In genomic region chr17:82035488-82035887, GRCh38 we compare ENCODE assay signal across 14 cellular contexts. TPM values are rescaled to one million over a fixed set of nuclear protein-coding genes. Genes with fewer than 3 reads are reported as not detected.
DNase-seq lines count a peak whose midpoint lies in the region; ATAC-seq and TF ChIP-seq lines count a peak whose summit lies in the region.
"Had no signal": no experiment of that assay in that cellular context is flagged by ENCODE, and none has a peak within 500 bp of the region (broad histone marks: within the 10 kb centered on the region; RNA-seq: fewer than 3 reads in every experiment).

No MANE protein-coding gene starts in this region.

- H3K9me3 ChIP-seq in BLaER1 (no peaks in the 10 kb centered on the region), Caco-2 (no peaks in the 10 kb centered on the region)
- H3K9me3 ChIP-seq: SK-N-SH had no signal

- H3K36me3 Mint-ChIP-seq in Caco-2 (ENCODE audit: insufficient read depth, unreplicated experiment): peaks cover 25% of the 10 kb centered on the region
- peaks cover 6% of the 10 kb centered on the region for H3K36me3 Mint-ChIP-seq in activated CD8-positive, alpha-beta T cell treated with anti-CD3 and anti-CD28 coated beads for 36 hours (ENCODE audit: low read depth)
- peaks cover 0 to 4% (median 3%) of the 10 kb centered on the region in 3 donors for H3K36me3 Mint-ChIP-seq in naive thymus-derived CD8-positive, alpha-beta T cell

- peaks cover 38% of the 10 kb centered on the region for H4K20me1 ChIP-seq in BLaER1

- H3K27me3 ChIP-seq in BLaER1 (peaks cover 17% of the 10 kb centered on the region; the same call in 1 of the 2 replicates), Caco-2 (replicated peaks; ENCODE audit: control insufficient read depth, insufficient read depth, low read length) (no peaks in the 10 kb centered on the region)

- TF ChIP-seq CTCF in Caco-2 (IDR thresholded peaks at IDR 0.05; ENCODE audit: insufficient read depth in 1 of 2, low read depth in 1 of 2, low read length in 1 of 2, severe bottlenecking in 1 of 2, unreplicated experiment in 1 of 2): no peak
- TF ChIP-seq CTCF in activated CD8-positive, alpha-beta T cell treated with anti-CD3 and anti-CD28 coated beads for 36 hours (IDR thresholded peaks at IDR 0.05): no peak

- H3K4me2 ChIP-seq in BLaER1: peak overlapping the region; percentile 100

- H3K9me3 Mint-ChIP-seq in Caco-2 (ENCODE audit: unreplicated experiment): no peaks in the 10 kb centered on the region
- H3K9me3 Mint-ChIP-seq in activated CD8-positive, alpha-beta T cell treated with anti-CD3 and anti-CD28 coated beads for 36 hours: no peaks in the 10 kb centered on the region
- H3K9me3 Mint-ChIP-seq in naive thymus-derived CD8-positive, alpha-beta T cell: no peaks in the 10 kb centered on the region

- H3K4me1 ChIP-seq in BLaER1 (peaks cover 50% of the 10 kb centered on the region), Caco-2 (peaks cover 24% of the 10 kb centered on the region)

- H3K4me3 ChIP-seq in BLaER1: no peak overlapping the region
- no peak overlapping the region for H3K4me3 ChIP-seq in Caco-2 (ENCODE audit: low read depth, low read length)

- H3K36me3 ChIP-seq in BLaER1: 0 out of 2 replicates have a peak, but pooled peaks cover 5% of the 10 kb centered on the region
- no peaks in the 10 kb centered on the region; the same call in 1 of the 2 replicates for H3K36me3 ChIP-seq in Caco-2 (ENCODE audit: control insufficient read depth, insufficient read depth, low read length)

- no TSS peak for BruUV-seq in Caco-2 (replicated peaks; lab: Mats Ljungman, UMichigan)

- no peak overlapping the region for H3K27ac Mint-ChIP-seq in Caco-2 (ENCODE audit: unreplicated experiment)
- H3K27ac Mint-ChIP-seq in activated CD8-positive, alpha-beta T cell treated with anti-CD3 and anti-CD28 coated beads for 36 hours: no peak overlapping the region
- H3K27ac Mint-ChIP-seq in naive thymus-derived CD8-positive, alpha-beta T cell: peak overlapping the region in 8 of 10 donors; percentile 33 to 78 (median 60)

- intact Hi-C loops in Caco-2 (cut with micrococcal nuclease; ENCODE audit: unreplicated experiment): no loop called here
- intact Hi-C loops in activated CD8-positive, alpha-beta T cell treated with anti-CD3 and anti-CD28 coated beads for 36 hours (cut with micrococcal nuclease): no loop called here

- peaks cover 5% of the 10 kb centered on the region for H3K4me1 Mint-ChIP-seq in Caco-2 (ENCODE audit: low read depth, unreplicated experiment)
- H3K4me1 Mint-ChIP-seq in activated CD8-positive, alpha-beta T cell treated with anti-CD3 and anti-CD28 coated beads for 36 hours (ENCODE audit: low read depth): peaks cover 16% of the 10 kb centered on the region
- H3K4me1 Mint-ChIP-seq in naive thymus-derived CD8-positive, alpha-beta T cell: peaks cover 16 to 34% (median 29%) of the 10 kb centered on the region in 4 donors

- no peak overlapping the region for H3K9ac ChIP-seq in BLaER1
- H3K9ac ChIP-seq: SK-N-SH had no signal

- H3K27ac ChIP-seq in BLaER1: no peak overlapping the region
- H3K27ac ChIP-seq: epithelial cell of prostate had no signal

- no peaks in the 10 kb centered on the region for H3K27me3 Mint-ChIP-seq in Caco-2 (ENCODE audit: insufficient read depth, unreplicated experiment)
- H3K27me3 Mint-ChIP-seq in activated CD8-positive, alpha-beta T cell treated with anti-CD3 and anti-CD28 coated beads for 36 hours: no peaks in the 10 kb centered on the region
- H3K27me3 Mint-ChIP-seq in naive thymus-derived CD8-positive, alpha-beta T cell: no peaks in the 10 kb centered on the region

- ATAC-seq in activated CD8-positive, alpha-beta T cell treated with anti-CD3 and anti-CD28 coated beads for 36 hours: no peak
- ATAC-seq in naive thymus-derived CD8-positive, alpha-beta T cell: no peak
- ATAC-seq in GM21390 (IDR thresholded peaks at IDR 0.05; ENCODE audit: unreplicated experiment) (no peak), HG02973 (IDR thresholded peaks at IDR 0.05; ENCODE audit: unreplicated experiment) (no peak)
- ATAC-seq: activated CD4-positive, CD25-positive, alpha-beta regulatory T cell treated with anti-CD3 and anti-CD28 coated beads, Interleukin-2, amount 50 U/mL, for 24 hours had no signal

- H3K4me3 Mint-ChIP-seq in Caco-2 (ENCODE audit: unreplicated experiment): peak overlapping the region; percentile 86
- H3K4me3 Mint-ChIP-seq in activated CD8-positive, alpha-beta T cell treated with anti-CD3 and anti-CD28 coated beads for 36 hours: peak overlapping the region; percentile 57
- H3K4me3 Mint-ChIP-seq in naive thymus-derived CD8-positive, alpha-beta T cell: peak overlapping the region; percentile 33 to 94 (median 67)

- CTCF ChIA-PET in Caco-2 (lab: Charles Lee): no interaction called here
- CTCF ChIA-PET in activated CD8-positive, alpha-beta T cell treated with anti-CD3 and anti-CD28 coated beads for 36 hours (lab: Charles Lee): interaction anchor here (1.3 to 4.5 kb wide), 3 partner anchors 14 to 76 kb away, joined by 3 to 40 read pairs (median 7); partner anchors contain the start of genes CENPX and LRRC45

- POLR2A ChIA-PET in Caco-2 (lab: Charles Lee): interaction anchor here (0.6 kb wide), 1 partner anchor 481 kb away, joined by 5 read pairs; no protein-coding TSS in a partner anchor
- POLR2A ChIA-PET in activated CD8-positive, alpha-beta T cell treated with anti-CD3 and anti-CD28 coated beads for 36 hours (lab: Charles Lee): interaction anchor here (1.0 to 2.1 kb wide), 6 partner anchors 10 to 166 kb away, joined by 3 to 6 read pairs (median 4); partner anchors contain the start of genes CENPX and LRRC45
- POLR2A ChIA-PET in naive thymus-derived CD8-positive, alpha-beta T cell (lab: Charles Lee): interaction anchor here (0.6 to 1.5 kb wide), 4 partner anchors 15 to 135 kb away, joined by 3 to 4 read pairs (median 4); partner anchors contain the start of genes GPS1 and RFNG

- no peak for DNase-seq in Caco-2
- no peak for DNase-seq in activated CD8-positive, alpha-beta T cell treated with anti-CD3 and anti-CD28 coated beads for 36 hours
- no peak for DNase-seq in naive thymus-derived CD8-positive, alpha-beta T cell
- DNase-seq in stimulated activated CD4-positive, alpha-beta T cell treated with anti-CD3 and anti-CD28 coated beads, Interleukin-4, amount 100 ng/mL, for 1 hour: no peak
- DNase-seq: central memory CD4-positive, alpha-beta T cell; NCI-H1092 treated with DMSO at 0.1 percent for 48 hours; NCI-H345; SK-N-SH; stimulated activated CD8-positive, alpha-beta memory T cell treated with anti-CD3 and anti-CD28 coated beads, Interleukin-4, amount 100 ng/mL, for 48 hours had no signal

RNA-seq across cellular contexts. Expression of gene DCXR, which starts 2.0 kb away (rescaled TPM):
- total RNA-seq in Caco-2 (2022): 197 and 208 TPM in 2 replicates
- total RNA-seq in activated CD8-positive, alpha-beta T cell treated with anti-CD3 and anti-CD28 coated beads for 36 hours: 100 to 1,000 TPM in 1 of 2 experiments, 10 to 100 TPM in 1; 99.2 to 101 TPM
- 10 to 100 TPM; 72.5 to 81.0 TPM for total RNA-seq in naive thymus-derived CD8-positive, alpha-beta T cell
- 100 to 1,000 TPM; 113 to 185 (median 127) TPM for polyA plus RNA-seq in naive thymus-derived CD8-positive, alpha-beta T cell

RNA-seq across cellular contexts. Expression of gene RAC3, which starts 4.0 kb away (rescaled TPM):
- total RNA-seq in Caco-2 (2022): 94.5 and 96.7 TPM in 2 replicates
- total RNA-seq in activated CD8-positive, alpha-beta T cell treated with anti-CD3 and anti-CD28 coated beads for 36 hours: 1 to 10 TPM; 5.5 to 5.8 TPM
- total RNA-seq in naive thymus-derived CD8-positive, alpha-beta T cell: 1 to 10 TPM; 1.4 to 1.5 TPM
- not detected for polyA plus RNA-seq in naive thymus-derived CD8-positive, alpha-beta T cell

RNA-seq across cellular contexts. Expression of gene LRRC45, which starts 12.4 kb away (rescaled TPM):
- total RNA-seq in Caco-2 (2022): 33.2 and 38.2 TPM in 2 replicates
- 10 to 100 TPM; 12.9 TPM for total RNA-seq in activated CD8-positive, alpha-beta T cell treated with anti-CD3 and anti-CD28 coated beads for 36 hours
- 10 to 100 TPM; 11.4 to 12.5 TPM for total RNA-seq in naive thymus-derived CD8-positive, alpha-beta T cell
- polyA plus RNA-seq in naive thymus-derived CD8-positive, alpha-beta T cell: 1 to 10 TPM; 2.7 to 6.0 (median 4.2) TPM

RNA-seq across cellular contexts. Expression of gene CENPX, which starts 12.8 kb away (rescaled TPM):
- total RNA-seq in Caco-2 (2022): 85.3 and 94.9 TPM in 2 replicates
- total RNA-seq in activated CD8-positive, alpha-beta T cell treated with anti-CD3 and anti-CD28 coated beads for 36 hours: 10 to 100 TPM; 88.7 to 98.1 TPM
- 10 to 100 TPM; 33.6 to 37.6 TPM for total RNA-seq in naive thymus-derived CD8-positive, alpha-beta T cell
- 10 to 100 TPM; 42.7 to 63.0 (median 50.7) TPM for polyA plus RNA-seq in naive thymus-derived CD8-positive, alpha-beta T cell

RNA-seq across cellular contexts. Expression of gene RFNG, which starts 16.1 kb away (rescaled TPM):
- 33.0 and 35.5 TPM in 2 replicates for total RNA-seq in Caco-2 (2022)
- 10 to 100 TPM; 14.2 to 15.3 TPM for total RNA-seq in activated CD8-positive, alpha-beta T cell treated with anti-CD3 and anti-CD28 coated beads for 36 hours
- 10 to 100 TPM; 38.5 to 42.1 TPM for total RNA-seq in naive thymus-derived CD8-positive, alpha-beta T cell
- polyA plus RNA-seq in naive thymus-derived CD8-positive, alpha-beta T cell: 1 to 10 TPM; 2.2 to 8.5 (median 4.8) TPM

Comparison
In these comparisons a context has a peak if more than half of its experiments do, and no peak if none do; other contexts are left out.
1. H3K27ac Mint-ChIP-seq: peak in naive thymus-derived CD8-positive, alpha-beta T cell (8 of 10); none in Caco-2 (single experiment) and activated CD8-positive, alpha-beta T cell treated with anti-CD3 and anti-CD28 coated beads for 36 hours (single experiment).
2. RNA of gene RAC3, which starts 4.0 kb away (total RNA-seq): 94.5 to 96.7 TPM in Caco-2; 5.5 to 5.8 TPM in activated CD8-positive, alpha-beta T cell treated with anti-CD3 and anti-CD28 coated beads for 36 hours and 1.4 to 1.5 TPM in naive thymus-derived CD8-positive, alpha-beta T cell; every median in the first group is over 10 times any median in the second.
3. Peak in every context shown above with its lines, with median percentiles within 50 percentile points of each other: H3K4me3 Mint-ChIP-seq.